8 cellular contexts compared by ENCODE assay signal in the genomic region with DNA sequence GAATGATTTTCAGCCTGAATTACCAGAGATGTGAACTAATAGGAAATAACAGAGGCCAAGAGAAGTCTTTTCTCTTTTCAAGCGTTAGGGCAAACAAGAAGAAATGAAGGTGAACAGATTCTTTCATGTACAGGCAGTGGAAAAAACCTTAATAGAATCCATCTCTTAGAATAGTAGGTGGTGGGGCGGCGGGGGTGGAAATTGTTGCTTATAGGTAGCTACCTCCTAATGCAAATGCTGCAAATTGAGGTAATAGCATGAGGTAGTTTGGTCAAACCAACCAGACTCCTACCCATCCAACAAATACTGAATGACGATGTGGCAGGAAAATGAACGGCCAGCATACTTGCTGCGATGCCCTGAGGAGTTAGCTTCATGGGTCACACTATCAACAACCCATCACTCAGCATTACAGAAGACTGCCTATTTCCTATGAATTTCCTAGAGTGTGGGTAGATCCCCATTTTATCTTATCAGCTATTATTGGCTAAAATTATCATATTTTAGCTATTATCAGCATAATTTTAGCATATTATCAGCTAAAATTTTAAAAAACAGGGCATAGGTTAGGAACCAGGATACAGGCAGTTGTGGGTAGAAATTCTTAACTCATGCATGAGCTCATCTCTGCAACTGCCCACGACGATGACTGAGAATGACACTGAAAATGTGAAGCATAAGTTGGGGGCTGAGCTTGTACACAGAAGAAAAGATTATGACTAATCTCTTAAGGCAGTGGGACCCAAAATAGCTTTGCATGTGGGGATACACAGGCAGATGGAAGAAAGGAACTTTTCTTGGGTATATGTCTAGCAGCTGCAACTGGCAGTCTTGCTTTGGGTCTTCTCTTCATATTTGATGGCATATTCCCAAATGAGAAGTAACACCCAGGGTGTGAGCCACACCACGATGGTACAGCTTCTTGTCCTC.
DNase-seq lines count a peak whose midpoint lies in the region; ATAC-seq, FAIRE-seq and TF ChIP-seq lines count a peak whose summit lies in the region.

No MANE protein-coding gene starts in this region.

- no peaks in the 10 kb centered on the region for H3K27me3 ChIP-seq in neural progenitor cell

- no peak for TF ChIP-seq CTCF in neural progenitor cell (IDR thresholded peaks at IDR 0.05)

- H3K36me3 ChIP-seq in neural progenitor cell = peaks cover 18% of the 10 kb centered on the region

- H3K9me3 Mint-ChIP-seq in neural progenitor cell = no peaks in the 10 kb centered on the region

- peak; percentile 84 for ATAC-seq in GM21786 (IDR thresholded peaks at IDR 0.05; ENCODE audit: unreplicated experiment)
- no peak for ATAC-seq in sciatic nerve

- H3K4me3 Mint-ChIP-seq in neural progenitor cell = no peak overlapping the region

- H3K4me3 ChIP-seq in neural progenitor cell = no peak overlapping the region

- H2AFZ ChIP-seq in neural progenitor cell (replicated peaks) = no peak overlapping the region

- no peaks in the 10 kb centered on the region for H3K4me1 ChIP-seq in neural progenitor cell

- H3K9ac ChIP-seq in neural progenitor cell = no peak overlapping the region

- intact Hi-C loops in sciatic nerve (cut with DNase I) = no loop called here

- no peaks in the 10 kb centered on the region for H3K4me1 Mint-ChIP-seq in neural progenitor cell

- H3K27ac ChIP-seq in neural progenitor cell = no peak overlapping the region

- 0 out of 2 replicates have a peak, but pooled peaks have one; percentile 14 for TF ChIP-seq POLR2A in GM12892 (IDR thresholded peaks at IDR 0.05; ENCODE audit: low read depth, low read length)

- no peak overlapping the region for H3K27ac Mint-ChIP-seq in neural progenitor cell

- no peaks in the 10 kb centered on the region for H3K9me3 ChIP-seq in neural progenitor cell (ENCODE audit: low read depth)

- H3K4me2 ChIP-seq in neural progenitor cell = no peak overlapping the region

- no peaks in the 10 kb centered on the region for H4K20me1 ChIP-seq in neural progenitor cell (ENCODE audit: low read depth)

- no peak for FAIRE-seq in GM12892 (lab: Jason Lieb, UNC)

- no peaks in the 10 kb centered on the region for H3K27me3 Mint-ChIP-seq in neural progenitor cell (ENCODE audit: insufficient read depth, low read depth)

- H3F3A ChIP-seq in neural progenitor cell (ENCODE audit: low read depth) = no peaks in the 10 kb centered on the region

- H3K79me2 ChIP-seq in neural progenitor cell (ENCODE audit: low read depth) = no peaks in the 10 kb centered on the region

- peaks cover 58% of the 10 kb centered on the region for H3K36me3 Mint-ChIP-seq in neural progenitor cell

- DNase-seq in GM12892 (ENCODE audit: insufficient read length) (no peak), MV-4-11 (lab: John Stamatoyannopoulos, UW) (peak; percentile 61), inferior parietal cortex (ENCODE audit: extremely low spot score) (peak; percentile 63), neural progenitor cell (ENCODE audit: low spot score) (no peak), NCI-H526 (lab: John Stamatoyannopoulos, UW) (no peak), sciatic nerve (ENCODE audit: low spot score) (no peak), NCI-H2081 (lab: John Stamatoyannopoulos, UW) (no peak)

Comparison
In these comparisons a context has a peak if more than half of its experiments do, and no peak if none do; other contexts are left out.
1. DNase-seq: peak in MV-4-11 (single experiment) and inferior parietal cortex (single experiment); none in GM12892 (single experiment), neural progenitor cell (single experiment), NCI-H526 (0 of 2), sciatic nerve (single experiment) and NCI-H2081 (0 of 2).